In the genomic region with DNA sequence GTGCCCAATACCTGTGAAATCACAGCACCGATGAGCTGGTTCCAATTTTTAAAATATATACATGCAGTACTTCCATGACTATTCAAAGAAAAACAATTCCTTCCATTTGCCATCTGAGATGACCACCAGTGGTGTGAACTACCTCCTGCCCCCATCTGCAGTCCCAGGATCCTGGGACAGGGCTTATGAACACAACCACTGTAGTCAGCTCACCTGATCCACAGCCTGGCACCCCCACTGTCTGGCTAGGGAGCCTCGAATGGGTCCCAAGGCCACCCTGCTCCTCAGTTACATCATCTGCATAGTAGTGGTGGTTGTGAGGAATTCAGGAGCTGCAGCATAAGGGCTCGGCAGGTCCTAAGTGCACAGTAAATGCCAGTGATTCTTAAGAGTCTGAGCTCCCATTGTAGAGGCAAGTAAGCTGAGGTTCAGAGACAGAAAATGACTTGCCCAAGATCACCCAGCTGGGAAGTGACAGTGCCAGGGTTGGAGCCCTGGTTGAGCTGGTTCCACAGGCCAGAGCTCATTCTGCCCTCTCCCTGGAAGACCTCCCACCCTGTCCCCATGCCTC, we compare ENCODE assay signal across 4 cellular contexts. TPM values are rescaled to one million over a fixed set of nuclear protein-coding genes. Genes with fewer than 3 reads are reported as not detected.
"Had no signal": no experiment of that assay in that cellular context is flagged by ENCODE, and none has a peak within 500 bp of the region (broad histone marks: within the 10 kb centered on the region; RNA-seq: fewer than 3 reads in every experiment).

No MANE protein-coding gene starts in this region.

RNA-seq across cellular contexts. Expression of gene ORM1, which starts 2.9 kb away (rescaled TPM):
- total RNA-seq: activated CD4-positive, alpha-beta memory T cell treated with anti-CD3 and anti-CD28 coated beads, Interleukin-2, amount 10 ng/mL, durations not matched to agents 7 days and 5 days; activated CD8-positive, alpha-beta memory T cell treated with anti-CD3 and anti-CD28 coated beads, Interleukin-2, amount 10 ng/mL, durations not matched to agents 7 days and 5 days had no signal

RNA-seq across cellular contexts. Expression of gene ORM2, which starts 3.9 kb away (rescaled TPM):
- total RNA-seq: activated CD4-positive, alpha-beta memory T cell treated with anti-CD3 and anti-CD28 coated beads, Interleukin-2, amount 10 ng/mL, durations not matched to agents 7 days and 5 days; activated CD8-positive, alpha-beta memory T cell treated with anti-CD3 and anti-CD28 coated beads, Interleukin-2, amount 10 ng/mL, durations not matched to agents 7 days and 5 days; aorta; Right ventricle myocardium superior had no signal
- polyA plus RNA-seq: aorta had no signal
